Comparison of ENCODE assay signal across 8 cellular contexts in the genomic region with DNA sequence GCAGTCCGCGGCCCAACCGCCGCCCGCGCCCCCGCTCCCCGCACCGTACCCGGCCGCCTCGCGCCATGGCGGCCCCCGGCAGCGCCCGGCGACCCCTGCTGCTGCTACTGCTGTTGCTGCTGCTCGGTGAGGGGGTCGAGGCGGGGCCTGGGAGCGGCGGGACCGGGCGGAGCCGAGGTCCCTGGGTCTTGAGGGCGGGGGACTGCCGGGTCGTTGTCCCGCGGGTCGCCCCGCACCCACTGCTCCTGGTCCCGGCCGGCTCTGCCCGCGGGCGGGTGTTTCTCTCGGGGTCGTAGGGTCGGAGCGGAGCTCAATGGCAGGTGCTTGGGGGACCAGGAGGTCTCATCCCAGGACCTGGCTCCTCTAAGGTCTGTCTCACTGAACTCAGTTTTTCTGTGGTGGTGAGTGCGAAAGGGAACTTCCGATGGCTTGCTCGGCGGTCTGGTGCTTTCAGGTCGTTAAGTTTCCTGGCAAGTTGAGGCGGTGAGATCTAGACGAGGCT. TPM values are rescaled to one million over a fixed set of nuclear protein-coding genes. Genes with fewer than 3 reads are reported as not detected.
DNase-seq lines count a peak whose midpoint lies in the region; ATAC-seq and TF ChIP-seq lines count a peak whose summit lies in the region.

No MANE protein-coding gene starts in this region.

- H3K9me3 ChIP-seq in heart left ventricle (no peaks in the 10 kb centered on the region), mammary epithelial cell (replicated peaks; ENCODE audit: insufficient read depth, low read length) (no peaks in the 10 kb centered on the region)

- in situ Hi-C loops in mammary epithelial cell (cut with MboI; ENCODE audit: low sequenced_read_pairs in 2 of 2), result no loop called here

- TF ChIP-seq CTCF in heart left ventricle (IDR thresholded peaks at IDR 0.05) (no peak), mammary epithelial cell (conservative IDR thresholded peaks at IDR 0.05 in 1 of 2, IDR thresholded peaks at IDR 0.05 in 1 of 2; ENCODE audit: extremely low read depth in 1 of 2, insufficient read depth in 1 of 2, low read depth in 1 of 2, low read length in 2 of 2) (no peak), mesothelial cell of epicardium (IDR thresholded peaks at IDR 0.05; ENCODE audit: unreplicated experiment) (no peak)

- H3K27ac ChIP-seq in heart left ventricle (peak overlapping the region; percentile 53 to 95 (median 90)), mammary epithelial cell (ENCODE audit: insufficient read depth, low read depth, low read length) (peak overlapping the region; percentile 78)

- peak overlapping the region; percentile 88 for H3K9ac ChIP-seq in mammary epithelial cell (ENCODE audit: insufficient read depth, low read length)

- H3K4me2 ChIP-seq in mammary epithelial cell (ENCODE audit: insufficient read depth, low read depth, low read length), result peak overlapping the region; percentile 96

- H3K79me2 ChIP-seq in mammary epithelial cell (ENCODE audit: insufficient read depth, low read length), result peaks cover 58% of the 10 kb centered on the region

- WGBS in heart left ventricle, 4 donors, result 0 to 1% (median 0%) methylated on average over 22 to 49 of the region's 49 CpGs
- 0% methylated on average over 7 of the region's 49 CpGs for WGBS in mammary epithelial cell (ENCODE audit: low coverage, missing lambda C conversion rate)

- H4K20me1 ChIP-seq in mammary epithelial cell (ENCODE audit: insufficient read depth, low read length), result no peaks in the 10 kb centered on the region

- intact Hi-C loops in heart left ventricle (cut with DNase I) (loop anchor here in 4 of 10 donors (5.0 to 10.0 kb wide), 3 partner anchors 80 to 97 kb away; no protein-coding TSS in a partner anchor), left cardiac atrium (cut with DNase I) (no loop called here), mammary epithelial cell (cut with micrococcal nuclease) (loop anchor here (5.0 to 10.0 kb wide), 3 partner anchors 65 to 197 kb away; a partner anchor contains a TSS)

- DNase-seq in heart left ventricle (peak in 2 of 5 donors; percentile 25 to 31), left cardiac atrium (no peak), T-helper 9 cell (peak; percentile 39), mammary epithelial cell (peak; percentile 49), mesothelial cell of epicardium (ENCODE audit: low spot score in 2 of 2, unreplicated experiment in 2 of 2) (peak in 1 of 2 experiments; percentile 43), medulla oblongata (ENCODE audit: extremely low spot score) (no peak)
- peak; percentile 25 for DNase-seq in stimulated activated CD8-positive, alpha-beta memory T cell treated with anti-CD3 and anti-CD28 coated beads, Interleukin-7, amount 100 ng/mL, for 24 hours (ENCODE audit: low read depth)

- H3K9me3 Mint-ChIP-seq in mesothelial cell of epicardium, result no peaks in the 10 kb centered on the region

- peaks cover 7% of the 10 kb centered on the region for H3K27me3 Mint-ChIP-seq in mesothelial cell of epicardium (ENCODE audit: low read depth)

- H3K4me3 Mint-ChIP-seq in mesothelial cell of epicardium, result peak overlapping the region; percentile 98

- H3K4me1 ChIP-seq in heart left ventricle (peaks cover 0 to 48% (median 23%) of the 10 kb centered on the region in 12 donors), mammary epithelial cell (ENCODE audit: insufficient read depth, low read length) (peaks cover 3% of the 10 kb centered on the region)

- H2AFZ ChIP-seq in mammary epithelial cell (ENCODE audit: low read depth, low read length), result peak overlapping the region; percentile 96

- peaks cover 22% of the 10 kb centered on the region for H3K4me1 Mint-ChIP-seq in mesothelial cell of epicardium

- H3K27me3 ChIP-seq in heart left ventricle (no peaks in the 10 kb centered on the region), mammary epithelial cell (ENCODE audit: insufficient read depth, low read length) (no peaks in the 10 kb centered on the region)

- dilution Hi-C loops in mammary epithelial cell (cut with HindIII; ENCODE audit: low sequenced_read_pairs), result no loop called here

- H3K4me3 ChIP-seq in heart left ventricle (peak overlapping the region; percentile 77 to 98 (median 88)), mammary epithelial cell (replicated peaks in 1 of 3; ENCODE audit: insufficient read depth in 1 of 3, low read depth in 2 of 3, low read length in 3 of 3) (peak overlapping the region; percentile 79 to 91 (median 91))

- H3K36me3 ChIP-seq in heart left ventricle, result peaks cover 0 to 12% (median 0%) of the 10 kb centered on the region in 9 donors
- H3K36me3 ChIP-seq in mammary epithelial cell (ENCODE audit: insufficient read depth, low read length), result no peaks in the 10 kb centered on the region

- peaks cover 2% of the 10 kb centered on the region for H3K36me3 Mint-ChIP-seq in mesothelial cell of epicardium

- no peak for TF ChIP-seq POLR2A in heart left ventricle (IDR thresholded peaks at IDR 0.05)

- ATAC-seq in heart left ventricle (peak in 1 of 4 donors; percentile 2), left cardiac atrium (no peak), HG03095 (IDR thresholded peaks at IDR 0.05; ENCODE audit: unreplicated experiment) (peak; percentile 25)

- H3K27ac Mint-ChIP-seq in mesothelial cell of epicardium, result peak overlapping the region; percentile 96

- no TSS peak for BruUV-seq in mammary epithelial cell (replicated peaks; lab: Mats Ljungman, UMichigan)

- CTCF ChIA-PET in mammary epithelial cell (lab: Charles Lee; ENCODE audit: low non-redundant PET), result no interaction called here

RNA-seq across cellular contexts. Expression of a gene that starts 0.4 kb away (rescaled TPM):
- 100 to 1,000 TPM in 5 of 9 donors, 10 to 100 TPM in 4; 77.5 to 214 (median 101) TPM for total RNA-seq in heart left ventricle
- polyA plus RNA-seq in heart left ventricle, result 10 to 100 TPM; 41.4 to 96.1 TPM
- 100 to 1,000 TPM; 122 to 128 TPM for total RNA-seq in left cardiac atrium
- 100 to 1,000 TPM; 242 to 252 TPM for total RNA-seq in mammary epithelial cell
- polyA plus RNA-seq in mammary epithelial cell, result 162 TPM
- 88.4 TPM for polyA minus RNA-seq in mammary epithelial cell
- 109 to 116 TPM (median 116 TPM) in 3 replicates for total RNA-seq in mesothelial cell of epicardium

Comparison
In these comparisons a context has a peak if more than half of its experiments do, and no peak if none do; other contexts are left out.
1. DNase-seq: peak in T-helper 9 cell (single experiment), mammary epithelial cell (single experiment) and stimulated activated CD8-positive, alpha-beta memory T cell treated with anti-CD3 and anti-CD28 coated beads, Interleukin-7, amount 100 ng/mL, for 24 hours (single experiment); none in left cardiac atrium (single experiment) and medulla oblongata (single experiment).